Comparison of ENCODE assay signal across 11 cellular contexts in the genomic region with DNA sequence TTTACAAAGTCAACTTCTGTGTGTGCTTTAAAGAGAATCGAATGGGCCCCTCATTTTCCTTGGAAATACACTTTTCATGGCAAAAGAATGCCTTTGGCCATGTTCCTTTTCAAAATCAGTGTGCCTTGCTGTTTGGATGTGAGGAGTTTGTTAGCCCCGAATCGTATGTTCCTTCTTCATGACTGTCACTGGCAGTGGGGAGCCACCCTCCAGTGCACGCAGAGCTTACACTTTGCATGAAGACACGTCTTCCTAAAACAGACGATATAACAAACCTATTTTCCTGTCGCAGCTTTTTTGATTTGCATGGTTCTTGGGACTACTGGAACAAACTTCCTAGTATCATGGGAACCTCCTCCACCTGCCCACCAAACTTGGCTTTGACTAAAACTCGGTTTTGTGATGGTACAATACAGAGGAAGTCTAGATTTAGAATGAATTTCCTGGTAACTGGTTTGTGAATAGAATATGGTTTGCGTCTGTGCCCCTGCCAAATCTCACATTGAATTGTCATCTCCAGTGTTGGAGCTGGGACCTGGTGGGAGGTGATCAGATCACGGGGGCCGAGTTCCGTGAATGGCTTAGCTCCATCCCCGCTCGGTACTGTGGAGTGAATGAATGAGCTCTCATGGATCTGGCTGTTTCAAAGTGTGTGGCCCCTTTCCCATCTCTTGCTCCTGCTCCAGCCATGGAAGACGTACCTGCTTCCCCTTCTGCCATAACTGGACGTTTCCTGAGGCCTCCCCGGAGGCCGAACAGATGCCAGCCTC.
"Had no signal": no experiment of that assay in that cellular context is flagged by ENCODE, and none has a peak within 500 bp of the region (broad histone marks: within the 10 kb centered on the region; RNA-seq: fewer than 3 reads in every experiment).

No MANE protein-coding gene starts in this region.

- H3K9me3 ChIP-seq: heart right ventricle, left lung, neutrophil, right atrium auricular region had no signal

- DNase-seq: effector CD8-positive, alpha-beta T cell; foreskin melanocyte; heart right ventricle; naive B cell; small intestine; stimulated activated CD4-positive, alpha-beta T cell treated with anti-CD3 and anti-CD28 coated beads, Interleukin-12 subunit alpha, Interleukin-12 subunit beta, amount 100 ng/mL, for 4 hours; stimulated activated naive CD4-positive, alpha-beta T cell treated with Interleukin-2 at 50 U/mL for 16 hours had no signal

- H3K9me3 Mint-ChIP-seq: naive B cell had no signal

- H3K36me3 ChIP-seq: heart right ventricle, left lung, right atrium auricular region had no signal

- H3K36me3 Mint-ChIP-seq: naive B cell had no signal

- H3K4me1 ChIP-seq: left lung, right atrium auricular region had no signal

- H3K4me3 ChIP-seq: coronary artery, heart right ventricle, left lung, right atrium auricular region had no signal

- H3K4me1 Mint-ChIP-seq: naive B cell had no signal

- ATAC-seq: heart right ventricle, left lung had no signal

- H3K27ac ChIP-seq: coronary artery, heart right ventricle, left lung, neutrophil, right atrium auricular region had no signal

- H3K4me3 Mint-ChIP-seq: naive B cell had no signal

- H3K27me3 ChIP-seq: heart right ventricle, left lung, neutrophil, right atrium auricular region had no signal
